In genomic region chr1:98331232-98331631, GRCh38 we compare ENCODE assay signal across 18 cellular contexts.
DNase-seq lines count a peak whose midpoint lies in the region; ATAC-seq, FAIRE-seq and TF ChIP-seq lines count a peak whose summit lies in the region.
"Had no signal": no experiment of that assay in that cellular context is flagged by ENCODE, and none has a peak within 500 bp of the region (broad histone marks: within the 10 kb centered on the region; RNA-seq: fewer than 3 reads in every experiment).

No MANE protein-coding gene starts in this region.

- H2AFZ ChIP-seq in IMR-90 (replicated peaks; ENCODE audit: low read length, poor library complexity) (no peak overlapping the region), smooth muscle cell (ENCODE audit: low read depth) (peak overlapping the region; percentile 12)

- H2AK5ac ChIP-seq in IMR-90 (ENCODE audit: low read depth, low read length) = no peak overlapping the region

- TF ChIP-seq RAD21 in IMR-90 (IDR thresholded peaks at IDR 0.05; ENCODE audit: low read length) = no peak

- H3K27me3 ChIP-seq in IMR-90 (ENCODE audit: control insufficient read depth, insufficient read depth, low read length) = no peaks in the 10 kb centered on the region
- no peaks in the 10 kb centered on the region for H3K27me3 ChIP-seq in smooth muscle cell (ENCODE audit: low read depth)
- no peaks in the 10 kb centered on the region for H3K27me3 ChIP-seq in esophagus squamous epithelium
- no peaks in the 10 kb centered on the region for H3K27me3 ChIP-seq in transverse colon
- H3K27me3 ChIP-seq: cardiac muscle cell had no signal

- peaks cover 4% of the 10 kb centered on the region for H3K9me1 ChIP-seq in IMR-90 (ENCODE audit: insufficient read depth, low read length)

- POLR2A ChIA-PET in IMR-90 (lab: Charles Lee; ENCODE audit: unreplicated experiment) = no interaction called here

- no peak overlapping the region for H2BK5ac ChIP-seq in IMR-90 (ENCODE audit: low read depth, low read length, poor library complexity, severe bottlenecking)

- no peaks in the 10 kb centered on the region for H4K20me1 ChIP-seq in IMR-90 (ENCODE audit: insufficient read depth, low read length)
- no peaks in the 10 kb centered on the region for H4K20me1 ChIP-seq in smooth muscle cell (ENCODE audit: low read depth)

- H3K56ac ChIP-seq in IMR-90 (ENCODE audit: extremely low read depth, insufficient read depth, low read length) = no peak overlapping the region

- in situ Hi-C loops in IMR-90 (cut with MboI; ENCODE audit: low sequenced_read_pairs) (no loop called here), transverse colon (cut with MboI; ENCODE audit: low pct_ligation_motif_present in 1 of 4, low pct_unique_long_range_greater_than_20kb in 1 of 4, low sequenced_read_pairs in 3 of 4) (no loop called here)

- H3K23ac ChIP-seq in IMR-90 (ENCODE audit: low read depth, low read length) = no peak overlapping the region

- H4K91ac ChIP-seq in IMR-90 (ENCODE audit: insufficient read depth, low read depth, low read length) = no peak overlapping the region

- no peak for TF ChIP-seq POLR2A in IMR-90 (IDR thresholded peaks at IDR 0.05; ENCODE audit: low read depth, low read length)
- no peak for TF ChIP-seq POLR2A in esophagus squamous epithelium (IDR thresholded peaks at IDR 0.05)
- TF ChIP-seq POLR2A in transverse colon (IDR thresholded peaks at IDR 0.05) = no peak

- H3K4me2 ChIP-seq in IMR-90 (ENCODE audit: low read depth, low read length) = no peak overlapping the region
- H3K4me2 ChIP-seq in smooth muscle cell = no peak overlapping the region
- H3K4me2 ChIP-seq: KMS-11 had no signal

- H2BK20ac ChIP-seq in IMR-90 (ENCODE audit: low read depth, low read length) = no peak overlapping the region

- H3K9ac ChIP-seq in IMR-90 (ENCODE audit: low read depth, low read length) (no peak overlapping the region), smooth muscle cell (ENCODE audit: low read depth) (no peak overlapping the region)
- H3K9ac ChIP-seq: KMS-11 had no signal

- no peak overlapping the region for H3K14ac ChIP-seq in IMR-90 (replicated peaks; ENCODE audit: low read depth, low read length)

- no peaks in the 10 kb centered on the region for H3K79me1 ChIP-seq in IMR-90 (ENCODE audit: low read depth in 1 of 2, low read length in 2 of 2)

- CTCF ChIA-PET in IMR-90 (lab: Yijun Ruan, JAX) = no interaction called here

- FAIRE-seq in TTC549 (lab: Jason Lieb, UNC) = peak; percentile 81
- FAIRE-seq: GM12892 had no signal

- no peak overlapping the region for H4K5ac ChIP-seq in IMR-90 (ENCODE audit: low read depth, low read length)

- TF ChIP-seq CTCF in IMR-90 (conservative IDR thresholded peaks at IDR 0.05; ENCODE audit: low read depth, low read length) = no peak
- TF ChIP-seq CTCF in smooth muscle cell (IDR thresholded peaks at IDR 0.05; ENCODE audit: borderline replicate concordance, insufficient read depth, poor library complexity, severe bottlenecking) = no peak
- TF ChIP-seq CTCF in esophagus squamous epithelium (IDR thresholded peaks at IDR 0.05) = no peak
- no peak for TF ChIP-seq CTCF in transverse colon (IDR thresholded peaks at IDR 0.05)

- H3K36me3 ChIP-seq in IMR-90 (ENCODE audit: control insufficient read depth, insufficient read depth, low read length) (no peaks in the 10 kb centered on the region), smooth muscle cell (ENCODE audit: low read depth) (no peaks in the 10 kb centered on the region), esophagus squamous epithelium (no peaks in the 10 kb centered on the region), transverse colon (no peaks in the 10 kb centered on the region)
- H3K36me3 ChIP-seq: cardiac muscle cell had no signal

- DNase-seq in IMR-90 (peak; percentile 65), fibroblast of peridontal ligament (ENCODE audit: extremely low read depth) (peak; percentile 64), smooth muscle cell (lab: John Stamatoyannopoulos, UW; ENCODE audit: unreplicated experiment) (no peak), SKM-1 (lab: John Stamatoyannopoulos, UW; ENCODE audit: unreplicated experiment) (no peak), C1 segment of cervical spinal cord (lab: John Stamatoyannopoulos, UW) (no peak), esophagus squamous epithelium (lab: John Stamatoyannopoulos, UW) (no peak), transverse colon (no peak)
- DNase-seq: activated CD4-positive, alpha-beta T cell treated with anti-CD3 and anti-CD28 coated beads for 1 hour; activated CD8-positive, alpha-beta memory T cell treated with anti-CD3 and anti-CD28 coated beads, Interleukin-2, amount 50 U/mL, for 4 hours; CD4-positive, alpha-beta T cell; endodermal cell; NCI-H146; OCI-M1; substantia nigra had no signal

- no TSS peak for BruUV-seq in IMR-90 (replicated peaks; lab: Mats Ljungman, UMichigan)

- dilution Hi-C loops in IMR-90 (cut with HindIII; ENCODE audit: low sequenced_read_pairs, unreplicated experiment) = no loop called here

- H3K18ac ChIP-seq in IMR-90 (ENCODE audit: low read depth, low read length) = no peak overlapping the region; the same call in 1 of the 2 replicates

- WGBS in IMR-90 (ENCODE audit: extremely low coverage in 2 of 2, insufficient read length in 1 of 2), 2 experiments = no CpG with 5 or more reads among the region's 3 CpGs
- 63% methylated on average over 3 of the region's 3 CpGs for WGBS in smooth muscle cell (ENCODE audit: low lambda C conversion rate)
- 53 to 71% methylated on average over 3 of the region's 3 CpGs for WGBS in esophagus squamous epithelium, 2 donors
- WGBS in transverse colon (ENCODE audit: low coverage in 1 of 2), 2 donors = 61 to 72% methylated on average over 3 of the region's 3 CpGs

- no peaks in the 10 kb centered on the region for H3K9me3 ChIP-seq in IMR-90 (ENCODE audit: control insufficient read depth, insufficient read depth, low read length)
- no peaks in the 10 kb centered on the region for H3K9me3 ChIP-seq in smooth muscle cell (replicated peaks; ENCODE audit: low read depth)
- H3K9me3 ChIP-seq in esophagus squamous epithelium = no peaks in the 10 kb centered on the region
- H3K9me3 ChIP-seq in transverse colon = no peaks in the 10 kb centered on the region

- H3K4me3 ChIP-seq in IMR-90 (ENCODE audit: insufficient read depth, low read depth, low read length) (no peak overlapping the region), smooth muscle cell (no peak overlapping the region), esophagus squamous epithelium (no peak overlapping the region), transverse colon (no peak overlapping the region)
- H3K4me3 ChIP-seq: cardiac muscle cell had no signal

- no peak overlapping the region; a peak in 1 of 4 replicates for H4K8ac ChIP-seq in IMR-90 (ENCODE audit: low read depth in 2 of 2, low read length in 2 of 2)

- intact Hi-C loops in IMR-90 (cut with micrococcal nuclease) = no loop called here
- intact Hi-C loops in esophagus squamous epithelium (cut with DNase I) = no loop called here
- intact Hi-C loops in transverse colon (cut with DNase I; ENCODE audit: low total_unique reads) = no loop called here

- no peak overlapping the region for H3K4ac ChIP-seq in IMR-90 (ENCODE audit: low read depth, low read length)

- H2BK15ac ChIP-seq in IMR-90 (ENCODE audit: low read depth, low read length) = no peak overlapping the region

- peaks cover 9% of the 10 kb centered on the region for H3F3A ChIP-seq in smooth muscle cell (ENCODE audit: low read depth)

- no peak for TF ChIP-seq EP300 in transverse colon (IDR thresholded peaks at IDR 0.05; ENCODE audit: low read depth)

- H2AK9ac ChIP-seq in IMR-90 (replicated peaks; ENCODE audit: low read depth, low read length, poor library complexity) = no peak overlapping the region

- no peak overlapping the region; the same call in 1 of the 2 replicates for H2BK120ac ChIP-seq in IMR-90 (ENCODE audit: low read depth, low read length)

- H3K27ac ChIP-seq in IMR-90 (ENCODE audit: insufficient read depth, low read length) = no peak overlapping the region
- no peak overlapping the region for H3K27ac ChIP-seq in smooth muscle cell (ENCODE audit: low read depth)
- H3K27ac ChIP-seq in esophagus squamous epithelium = no peak overlapping the region
- no peak overlapping the region for H3K27ac ChIP-seq in transverse colon
- H3K27ac ChIP-seq: cardiac muscle cell, KMS-11 had no signal

- H3K79me2 ChIP-seq in smooth muscle cell (ENCODE audit: low read depth) = no peaks in the 10 kb centered on the region

- H3K4me1 ChIP-seq in IMR-90 (ENCODE audit: control insufficient read depth, insufficient read depth, low read length) = peaks cover 12% of the 10 kb centered on the region
- peaks cover 8% of the 10 kb centered on the region for H3K4me1 ChIP-seq in smooth muscle cell (ENCODE audit: low read depth)
- H3K4me1 ChIP-seq in esophagus squamous epithelium = peaks cover 0 to 19% (median 10%) of the 10 kb centered on the region in 3 donors
- H3K4me1 ChIP-seq in transverse colon = peaks cover 0 to 9% (median 0%) of the 10 kb centered on the region in 4 donors

- ATAC-seq in IMR-90 (ENCODE audit: low read depth) = peak; percentile 73

TF ChIP-seq in IMR-90, 13 proteins besides CTCF, POLR2A, EP300 and RAD21 (continues in another document):
- TF ChIP-seq RFX5 (IDR thresholded peaks at IDR 0.05; ENCODE audit: low read depth, low read length) = no peak
- TF ChIP-seq MXI1 (IDR thresholded peaks at IDR 0.05; ENCODE audit: borderline replicate concordance, low read depth, low read length) = no peak
- no peak for TF ChIP-seq CEBPB (IDR thresholded peaks at IDR 0.05; ENCODE audit: low read depth, low read length)
- no peak for TF ChIP-seq RCOR1 (IDR thresholded peaks at IDR 0.05; ENCODE audit: insufficient replicate concordance, low read length)
- no peak for TF ChIP-seq BHLHE40 (IDR thresholded peaks at IDR 0.05; ENCODE audit: low read depth, low read length)
- no peak for TF ChIP-seq CHD1 (IDR thresholded peaks at IDR 0.05; ENCODE audit: low read depth, low read length)
- no peak for TF ChIP-seq MAFK (IDR thresholded peaks at IDR 0.05; ENCODE audit: low read depth, low read length)
- TF ChIP-seq FOS (IDR thresholded peaks at IDR 0.05; ENCODE audit: low read depth, low read length) = no peak
- TF ChIP-seq SMC3 (IDR thresholded peaks at IDR 0.05; ENCODE audit: low read depth, low read length) = no peak
- no peak for TF ChIP-seq NFE2L2 (IDR thresholded peaks at IDR 0.05; ENCODE audit: low read depth, low read length)
- TF ChIP-seq, protein P1, sequence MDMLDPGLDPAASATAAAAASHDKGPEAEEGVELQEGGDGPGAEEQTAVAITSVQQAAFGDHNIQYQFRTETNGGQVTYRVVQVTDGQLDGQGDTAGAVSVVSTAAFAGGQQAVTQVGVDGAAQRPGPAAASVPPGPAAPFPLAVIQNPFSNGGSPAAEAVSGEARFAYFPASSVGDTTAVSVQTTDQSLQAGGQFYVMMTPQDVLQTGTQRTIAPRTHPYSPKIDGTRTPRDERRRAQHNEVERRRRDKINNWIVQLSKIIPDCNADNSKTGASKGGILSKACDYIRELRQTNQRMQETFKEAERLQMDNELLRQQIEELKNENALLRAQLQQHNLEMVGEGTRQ (IDR thresholded peaks at IDR 0.05; ENCODE audit: low read depth, low read length) = no peak

Comparison
In these comparisons a context has a peak if more than half of its experiments do, and no peak if none do; other contexts are left out.
1. DNase-seq: peak in IMR-90 (single experiment) and fibroblast of peridontal ligament (single experiment); none in smooth muscle cell (single experiment), SKM-1 (single experiment), C1 segment of cervical spinal cord (0 of 14), esophagus squamous epithelium (single experiment) and transverse colon (single experiment).